Comparison of ENCODE assay signal across 1 cellular context in genomic region chr5:1103505-1104326, GRCh38.
TF ChIP-seq lines count a peak whose summit lies in the region.

No MANE protein-coding gene starts in this region.

TF ChIP-seq in K562, 482 proteins besides CTCF, POLR2A, EP300 and RAD21 (continued from another document and continues in another):
- TF ChIP-seq ARID4B (CRISPR knock-in tag; IDR thresholded peaks at IDR 0.05) (no peak), TCF3 (CRISPR knock-in tag; IDR thresholded peaks at IDR 0.05) (no peak), SAFB (IDR thresholded peaks at IDR 0.05; ENCODE audit: borderline replicate concordance, low read depth, low read length) (no peak), GATAD2B (IDR thresholded peaks at IDR 0.05; ENCODE audit: borderline replicate concordance) (no peak), PHB (CRISPR knock-in tag; IDR thresholded peaks at IDR 0.05) (no peak), HNRNPLL (IDR thresholded peaks at IDR 0.05; ENCODE audit: low read depth, low read length, poor library complexity, severe bottlenecking) (no peak), KAT8 (IDR thresholded peaks at IDR 0.05; ENCODE audit: low read depth) (no peak), TRIM24 (IDR thresholded peaks at IDR 0.05) (no peak), POLR2AphosphoS5 (IDR thresholded peaks at IDR 0.05; ENCODE audit: control insufficient read depth, insufficient read depth, low read depth, low read length) (no peak), KHSRP (IDR thresholded peaks at IDR 0.05) (no peak), ZNF592 (IDR thresholded peaks at IDR 0.05) (no peak), NBN (IDR thresholded peaks at IDR 0.05; ENCODE audit: low read depth) (no peak), RB1 (IDR thresholded peaks at IDR 0.05; ENCODE audit: low read depth) (no peak), ATF1 (CRISPR knock-in tag; IDR thresholded peaks at IDR 0.05) (no peak), ATF1 (tag; IDR thresholded peaks at IDR 0.05) (0 out of 2 replicates have a peak, but pooled peaks have one; percentile 20), ZBTB12 (CRISPR knock-in tag; IDR thresholded peaks at IDR 0.05) (no peak), SIX5 (IDR thresholded peaks at IDR 0.05; ENCODE audit: borderline replicate concordance in 1 of 2, insufficient read depth in 1 of 2, low read depth in 1 of 2, low read length in 2 of 2) (no peak), DMBX1 (CRISPR knock-in tag; IDR thresholded peaks at IDR 0.05; ENCODE audit: borderline replicate concordance) (no peak), SOX6 (IDR thresholded peaks at IDR 0.05) (no peak), ADNP (tag; IDR thresholded peaks at IDR 0.05) (no peak), CREB1 (IDR thresholded peaks at IDR 0.05) (no peak), CREB1 (CRISPR knock-in tag; IDR thresholded peaks at IDR 0.05) (no peak), CTBP1 (IDR thresholded peaks at IDR 0.05; ENCODE audit: borderline replicate concordance) (0 out of 2 replicates have a peak, but pooled peaks have one; percentile 10), HDAC8 (tag; IDR thresholded peaks at IDR 0.05) (no peak), KDM5B (IDR thresholded peaks at IDR 0.05; ENCODE audit: insufficient replicate concordance, low read depth, low read length) (peak; percentile 4), NR4A1 (CRISPR knock-in tag; IDR thresholded peaks at IDR 0.05) (no peak), NR4A1 (tag; IDR thresholded peaks at IDR 0.05) (no peak), ZNF766 (CRISPR knock-in tag; conservative IDR thresholded peaks at IDR 0.05) (no peak), PHB2 (IDR thresholded peaks at IDR 0.05; ENCODE audit: low read depth) (no peak), ZBTB33 (CRISPR knock-in tag; IDR thresholded peaks at IDR 0.05) (peak; percentile 66), MCM5 (IDR thresholded peaks at IDR 0.05; ENCODE audit: low read depth) (no peak), KDM4B (IDR thresholded peaks at IDR 0.05; ENCODE audit: borderline replicate concordance in 2 of 2, low read depth in 1 of 2) (no peak), CBX1 (IDR thresholded peaks at IDR 0.05; ENCODE audit: low read depth) (no peak), KDM1A (IDR thresholded peaks at IDR 0.05) (peak in 1 of 2 experiments; percentile 80; a peak in 2 of 4 replicates), MCM2 (IDR thresholded peaks at IDR 0.05; ENCODE audit: low read depth) (no peak), ZC3H4 (CRISPR knock-in tag; IDR thresholded peaks at IDR 0.05; ENCODE audit: borderline replicate concordance) (no peak), SREBF2 (CRISPR knock-in tag; IDR thresholded peaks at IDR 0.05) (no peak), WHSC1 (IDR thresholded peaks at IDR 0.05; ENCODE audit: low read length) (no peak)
- TF ChIP-seq, protein P1, sequence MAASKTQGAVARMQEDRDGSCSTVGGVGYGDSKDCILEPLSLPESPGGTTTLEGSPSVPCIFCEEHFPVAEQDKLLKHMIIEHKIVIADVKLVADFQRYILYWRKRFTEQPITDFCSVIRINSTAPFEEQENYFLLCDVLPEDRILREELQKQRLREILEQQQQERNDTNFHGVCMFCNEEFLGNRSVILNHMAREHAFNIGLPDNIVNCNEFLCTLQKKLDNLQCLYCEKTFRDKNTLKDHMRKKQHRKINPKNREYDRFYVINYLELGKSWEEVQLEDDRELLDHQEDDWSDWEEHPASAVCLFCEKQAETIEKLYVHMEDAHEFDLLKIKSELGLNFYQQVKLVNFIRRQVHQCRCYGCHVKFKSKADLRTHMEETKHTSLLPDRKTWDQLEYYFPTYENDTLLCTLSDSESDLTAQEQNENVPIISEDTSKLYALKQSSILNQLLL (CRISPR knock-in tag; IDR thresholded peaks at IDR 0.05; ENCODE audit: borderline replicate concordance) = no peak
- TF ChIP-seq, protein P2, sequence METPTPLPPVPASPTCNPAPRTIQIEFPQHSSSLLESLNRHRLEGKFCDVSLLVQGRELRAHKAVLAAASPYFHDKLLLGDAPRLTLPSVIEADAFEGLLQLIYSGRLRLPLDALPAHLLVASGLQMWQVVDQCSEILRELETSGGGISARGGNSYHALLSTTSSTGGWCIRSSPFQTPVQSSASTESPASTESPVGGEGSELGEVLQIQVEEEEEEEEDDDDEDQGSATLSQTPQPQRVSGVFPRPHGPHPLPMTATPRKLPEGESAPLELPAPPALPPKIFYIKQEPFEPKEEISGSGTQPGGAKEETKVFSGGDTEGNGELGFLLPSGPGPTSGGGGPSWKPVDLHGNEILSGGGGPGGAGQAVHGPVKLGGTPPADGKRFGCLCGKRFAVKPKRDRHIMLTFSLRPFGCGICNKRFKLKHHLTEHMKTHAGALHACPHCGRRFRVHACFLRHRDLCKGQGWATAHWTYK (CRISPR knock-in tag; IDR thresholded peaks at IDR 0.05) = no peak
- TF ChIP-seq, protein P3, sequence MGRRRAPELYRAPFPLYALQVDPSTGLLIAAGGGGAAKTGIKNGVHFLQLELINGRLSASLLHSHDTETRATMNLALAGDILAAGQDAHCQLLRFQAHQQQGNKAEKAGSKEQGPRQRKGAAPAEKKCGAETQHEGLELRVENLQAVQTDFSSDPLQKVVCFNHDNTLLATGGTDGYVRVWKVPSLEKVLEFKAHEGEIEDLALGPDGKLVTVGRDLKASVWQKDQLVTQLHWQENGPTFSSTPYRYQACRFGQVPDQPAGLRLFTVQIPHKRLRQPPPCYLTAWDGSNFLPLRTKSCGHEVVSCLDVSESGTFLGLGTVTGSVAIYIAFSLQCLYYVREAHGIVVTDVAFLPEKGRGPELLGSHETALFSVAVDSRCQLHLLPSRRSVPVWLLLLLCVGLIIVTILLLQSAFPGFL (CRISPR knock-in tag; IDR thresholded peaks at IDR 0.05) = no peak
- TF ChIP-seq, protein P4, sequence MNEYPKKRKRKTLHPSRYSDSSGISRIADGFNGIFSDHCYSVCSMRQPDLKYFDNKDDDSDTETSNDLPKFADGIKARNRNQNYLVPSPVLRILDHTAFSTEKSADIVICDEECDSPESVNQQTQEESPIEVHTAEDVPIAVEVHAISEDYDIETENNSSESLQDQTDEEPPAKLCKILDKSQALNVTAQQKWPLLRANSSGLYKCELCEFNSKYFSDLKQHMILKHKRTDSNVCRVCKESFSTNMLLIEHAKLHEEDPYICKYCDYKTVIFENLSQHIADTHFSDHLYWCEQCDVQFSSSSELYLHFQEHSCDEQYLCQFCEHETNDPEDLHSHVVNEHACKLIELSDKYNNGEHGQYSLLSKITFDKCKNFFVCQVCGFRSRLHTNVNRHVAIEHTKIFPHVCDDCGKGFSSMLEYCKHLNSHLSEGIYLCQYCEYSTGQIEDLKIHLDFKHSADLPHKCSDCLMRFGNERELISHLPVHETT (CRISPR knock-in tag; conservative IDR thresholded peaks at IDR 0.05 in 1 of 2, IDR thresholded peaks at IDR 0.05 in 1 of 2) = no peak
- TF ChIP-seq, protein P5, sequence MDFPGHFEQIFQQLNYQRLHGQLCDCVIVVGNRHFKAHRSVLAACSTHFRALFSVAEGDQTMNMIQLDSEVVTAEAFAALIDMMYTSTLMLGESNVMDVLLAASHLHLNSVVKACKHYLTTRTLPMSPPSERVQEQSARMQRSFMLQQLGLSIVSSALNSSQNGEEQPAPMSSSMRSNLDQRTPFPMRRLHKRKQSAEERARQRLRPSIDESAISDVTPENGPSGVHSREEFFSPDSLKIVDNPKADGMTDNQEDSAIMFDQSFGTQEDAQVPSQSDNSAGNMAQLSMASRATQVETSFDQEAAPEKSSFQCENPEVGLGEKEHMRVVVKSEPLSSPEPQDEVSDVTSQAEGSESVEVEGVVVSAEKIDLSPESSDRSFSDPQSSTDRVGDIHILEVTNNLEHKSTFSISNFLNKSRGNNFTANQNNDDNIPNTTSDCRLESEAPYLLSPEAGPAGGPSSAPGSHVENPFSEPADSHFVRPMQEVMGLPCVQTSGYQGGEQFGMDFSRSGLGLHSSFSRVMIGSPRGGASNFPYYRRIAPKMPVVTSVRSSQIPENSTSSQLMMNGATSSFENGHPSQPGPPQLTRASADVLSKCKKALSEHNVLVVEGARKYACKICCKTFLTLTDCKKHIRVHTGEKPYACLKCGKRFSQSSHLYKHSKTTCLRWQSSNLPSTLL (IDR thresholded peaks at IDR 0.05) = no peak
- TF ChIP-seq, protein P6, sequence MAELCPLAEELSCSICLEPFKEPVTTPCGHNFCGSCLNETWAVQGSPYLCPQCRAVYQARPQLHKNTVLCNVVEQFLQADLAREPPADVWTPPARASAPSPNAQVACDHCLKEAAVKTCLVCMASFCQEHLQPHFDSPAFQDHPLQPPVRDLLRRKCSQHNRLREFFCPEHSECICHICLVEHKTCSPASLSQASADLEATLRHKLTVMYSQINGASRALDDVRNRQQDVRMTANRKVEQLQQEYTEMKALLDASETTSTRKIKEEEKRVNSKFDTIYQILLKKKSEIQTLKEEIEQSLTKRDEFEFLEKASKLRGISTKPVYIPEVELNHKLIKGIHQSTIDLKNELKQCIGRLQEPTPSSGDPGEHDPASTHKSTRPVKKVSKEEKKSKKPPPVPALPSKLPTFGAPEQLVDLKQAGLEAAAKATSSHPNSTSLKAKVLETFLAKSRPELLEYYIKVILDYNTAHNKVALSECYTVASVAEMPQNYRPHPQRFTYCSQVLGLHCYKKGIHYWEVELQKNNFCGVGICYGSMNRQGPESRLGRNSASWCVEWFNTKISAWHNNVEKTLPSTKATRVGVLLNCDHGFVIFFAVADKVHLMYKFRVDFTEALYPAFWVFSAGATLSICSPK (IDR thresholded peaks at IDR 0.05; ENCODE audit: borderline replicate concordance) = no peak
